8 cellular contexts compared by ENCODE assay signal in the genomic region with DNA sequence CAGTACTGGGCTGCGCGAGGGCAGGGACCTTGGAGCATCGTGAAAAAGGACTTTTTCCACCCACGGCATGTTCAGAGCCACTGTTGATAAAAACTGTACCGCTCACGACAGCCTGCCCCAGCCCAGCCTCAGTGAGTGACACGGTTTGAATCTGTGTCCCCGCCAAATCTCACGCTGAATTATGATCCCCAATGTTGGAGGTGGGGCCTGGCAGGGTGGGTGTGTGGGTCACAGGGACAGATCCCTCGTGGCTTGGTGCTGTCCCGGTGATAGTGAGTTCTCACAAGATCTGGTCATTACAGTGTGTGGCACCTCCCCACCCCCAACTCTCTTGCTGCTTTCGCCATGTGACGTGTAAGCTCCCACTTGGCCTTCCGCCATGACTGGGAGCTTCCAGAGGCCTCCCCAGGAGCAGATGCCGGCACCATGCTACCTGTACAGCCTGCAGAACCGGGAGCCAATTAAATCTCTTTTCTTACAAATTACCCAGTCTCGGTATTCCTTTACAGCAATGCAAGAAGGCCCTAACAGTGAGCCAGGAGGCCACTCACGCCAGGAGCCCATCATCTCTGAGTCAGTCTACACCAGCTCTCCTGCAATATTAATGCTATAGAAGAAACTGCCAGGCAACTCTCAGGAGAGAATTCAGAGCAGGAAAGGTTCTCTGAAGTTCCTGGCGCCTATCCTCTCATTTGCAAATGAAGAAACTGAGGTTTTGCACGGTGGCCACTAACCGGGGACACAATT. TPM values are rescaled to one million over a fixed set of nuclear protein-coding genes. Genes with fewer than 3 reads are reported as not detected.
DNase-seq lines count a peak whose midpoint lies in the region; ATAC-seq and TF ChIP-seq lines count a peak whose summit lies in the region.

No MANE protein-coding gene starts in this region.

- peaks cover 5% of the 10 kb centered on the region for H3K36me3 Mint-ChIP-seq in progenitor cell of endocrine pancreas (ENCODE audit: insufficient read depth)

- TF ChIP-seq CTCF in GM06990 (IDR thresholded peaks at IDR 0.05; ENCODE audit: insufficient read depth, low read length, poor library complexity, severe bottlenecking) (no peak), SK-N-SH (IDR thresholded peaks at IDR 0.05) (no peak), esophagus muscularis mucosa (IDR thresholded peaks at IDR 0.05) (no peak), progenitor cell of endocrine pancreas (IDR thresholded peaks at IDR 0.05; ENCODE audit: unreplicated experiment) (no peak)

- H3K4me1 Mint-ChIP-seq in progenitor cell of endocrine pancreas (ENCODE audit: low read depth): peaks cover 33% of the 10 kb centered on the region

- 75% methylated on average over 20 of the region's 21 CpGs for whole genome bisulfite sequencing in SK-N-SH (ENCODE audit: low lambda C conversion rate)
- 75% methylated on average over 21 of the region's 21 CpGs for WGBS in esophagus muscularis mucosa

- intact Hi-C loops in esophagus muscularis mucosa (cut with DNase I): loop anchor here (5.0 kb wide), 1 partner anchor 46 kb away; no protein-coding TSS in a partner anchor

- CTCF ChIA-PET in SK-N-SH (lab: Yijun Ruan, JAX): no interaction called here

- no peaks in the 10 kb centered on the region; the same call in 1 of the 2 replicates for H3K9me3 ChIP-seq in SK-N-SH
- H3K9me3 ChIP-seq in esophagus muscularis mucosa: peaks cover 0 to 9% (median 3%) of the 10 kb centered on the region in 4 donors

- peak overlapping the region; percentile 56 for H3K27ac Mint-ChIP-seq in progenitor cell of endocrine pancreas

- TF ChIP-seq POLR2A in esophagus muscularis mucosa (IDR thresholded peaks at IDR 0.05; ENCODE audit: low read depth): no peak

- TF ChIP-seq EP300 in SK-N-SH (IDR thresholded peaks at IDR 0.05; ENCODE audit: borderline replicate concordance in 1 of 2, low read depth in 1 of 2, low read length in 1 of 2) (no peak), esophagus muscularis mucosa (IDR thresholded peaks at IDR 0.05) (no peak)

- POLR2A ChIA-PET in SK-N-SH (lab: Yijun Ruan, JAX): no interaction called here

- no peaks in the 10 kb centered on the region for H3K27me3 ChIP-seq in GM06990 (replicated peaks; ENCODE audit: control insufficient read depth, insufficient read depth, low read length)
- H3K27me3 ChIP-seq in SK-N-SH (ENCODE audit: insufficient read depth): no peaks in the 10 kb centered on the region
- no peaks in the 10 kb centered on the region for H3K27me3 ChIP-seq in esophagus muscularis mucosa

- DNase-seq in GM06990 (ENCODE audit: extremely low read depth, insufficient read length) (no peak), SK-N-SH (peak; percentile 14), esophagus muscularis mucosa (ENCODE audit: extremely low spot score) (no peak), progenitor cell of endocrine pancreas (ENCODE audit: low spot score, unreplicated experiment) (no peak), NCI-H128 (lab: John Stamatoyannopoulos, UW; ENCODE audit: unreplicated experiment) (no peak)

- ATAC-seq in activated CD4-positive, CD25-positive, alpha-beta regulatory T cell treated with anti-CD3 and anti-CD28 coated beads, Interleukin-2, amount 50 U/mL, for 24 hours: no peak
- no peak for ATAC-seq in HG03469 (IDR thresholded peaks at IDR 0.05; ENCODE audit: unreplicated experiment)
- ATAC-seq in HG03097 (IDR thresholded peaks at IDR 0.05; ENCODE audit: low FRiP score, unreplicated experiment): no peak

- H3K9me3 Mint-ChIP-seq in progenitor cell of endocrine pancreas (ENCODE audit: low read depth): peaks cover 16% of the 10 kb centered on the region

- H3K79me2 ChIP-seq in SK-N-SH (ENCODE audit: insufficient read depth): peaks cover 62% of the 10 kb centered on the region

- peak overlapping the region; percentile 72 for H3K9ac ChIP-seq in SK-N-SH

- peaks cover 32% of the 10 kb centered on the region for H4K20me1 ChIP-seq in SK-N-SH (ENCODE audit: insufficient read depth)

- H3K4me3 Mint-ChIP-seq in progenitor cell of endocrine pancreas (ENCODE audit: low read depth): peak overlapping the region; percentile 68

- H3K4me1 ChIP-seq in SK-N-SH (ENCODE audit: control insufficient read depth in 1 of 2, insufficient read depth in 2 of 2, low read depth in 1 of 2, low read length in 1 of 2) (peaks cover 0 to 24% of the 10 kb centered on the region in 2 experiments; a peak in 2 of 4 replicates), esophagus muscularis mucosa (peaks cover 55 to 73% (median 69%) of the 10 kb centered on the region in 4 donors)

- H3K27me3 Mint-ChIP-seq in progenitor cell of endocrine pancreas: peaks cover 11% of the 10 kb centered on the region

- peak overlapping the region; percentile 73 for H3K4me3 ChIP-seq in GM06990 (replicated peaks; ENCODE audit: low read depth, low read length)
- peak overlapping the region; percentile 75 to 92 for H3K4me3 ChIP-seq in SK-N-SH (ENCODE audit: low read depth in 2 of 2, low read length in 1 of 2)
- H3K4me3 ChIP-seq in esophagus muscularis mucosa: peak overlapping the region; percentile 85 to 100 (median 98)

- peaks cover 4% of the 10 kb centered on the region for H3K36me3 ChIP-seq in GM06990 (ENCODE audit: control insufficient read depth, insufficient read depth, low read length)
- H3K36me3 ChIP-seq in SK-N-SH (replicated peaks in 1 of 2; ENCODE audit: control insufficient read depth in 1 of 2, insufficient read depth in 2 of 2, low read length in 1 of 2): peaks cover 0 to 12% of the 10 kb centered on the region in 2 experiments
- H3K36me3 ChIP-seq in esophagus muscularis mucosa: peaks cover 0 to 16% (median 9%) of the 10 kb centered on the region in 4 donors

- H3F3A ChIP-seq in SK-N-SH (replicated peaks; ENCODE audit: insufficient read depth): no peaks in the 10 kb centered on the region

- no peaks in the 10 kb centered on the region for H3K9me2 ChIP-seq in SK-N-SH

- H3K27ac ChIP-seq in SK-N-SH (ENCODE audit: low read depth in 2 of 2, low read length in 1 of 2) (no peak overlapping the region), esophagus muscularis mucosa (replicated peaks in 1 of 4) (peak overlapping the region in 3 of 4 donors; percentile 94 to 96 (median 95))

- no peak overlapping the region for H2AFZ ChIP-seq in SK-N-SH (ENCODE audit: low read depth)

- peak overlapping the region; percentile 98 for H3K4me2 ChIP-seq in SK-N-SH

- no peak for TF ChIP-seq RAD21 in SK-N-SH (IDR thresholded peaks at IDR 0.05; ENCODE audit: low read length)

TF ChIP-seq in SK-N-SH, 30 proteins besides CTCF, POLR2A, EP300 and RAD21:
- TF ChIP-seq MXI1 (IDR thresholded peaks at IDR 0.05; ENCODE audit: low read depth, low read length) (no peak), RFX5 (IDR thresholded peaks at IDR 0.05; ENCODE audit: low read length) (no peak), GATA2 (CRISPR knock-in tag; IDR thresholded peaks at IDR 0.05) (no peak), GABPA (IDR thresholded peaks at IDR 0.05; ENCODE audit: low read depth) (no peak), RXRA (IDR thresholded peaks at IDR 0.05; ENCODE audit: borderline replicate concordance, low read depth) (no peak), TCF12 (IDR thresholded peaks at IDR 0.05) (no peak)
- TF ChIP-seq, protein P1, sequence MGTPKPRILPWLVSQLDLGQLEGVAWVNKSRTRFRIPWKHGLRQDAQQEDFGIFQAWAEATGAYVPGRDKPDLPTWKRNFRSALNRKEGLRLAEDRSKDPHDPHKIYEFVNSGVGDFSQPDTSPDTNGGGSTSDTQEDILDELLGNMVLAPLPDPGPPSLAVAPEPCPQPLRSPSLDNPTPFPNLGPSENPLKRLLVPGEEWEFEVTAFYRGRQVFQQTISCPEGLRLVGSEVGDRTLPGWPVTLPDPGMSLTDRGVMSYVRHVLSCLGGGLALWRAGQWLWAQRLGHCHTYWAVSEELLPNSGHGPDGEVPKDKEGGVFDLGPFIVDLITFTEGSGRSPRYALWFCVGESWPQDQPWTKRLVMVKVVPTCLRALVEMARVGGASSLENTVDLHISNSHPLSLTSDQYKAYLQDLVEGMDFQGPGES (IDR thresholded peaks at IDR 0.05; ENCODE audit: low read depth, low read length): no peak

RNA-seq across cellular contexts. Expression of gene TOLLIP, which starts 1.3 kb away (rescaled TPM):
- polyA plus RNA-seq in SK-N-SH (2012; rRNA removed): 42.6 and 55.4 TPM in 2 replicates
- 21.1 and 39.4 TPM in 2 replicates for polyA plus RNA-seq in SK-N-SH (2012; cell fraction: cytosol; rRNA removed)
- 37.6 and 42.4 TPM in 2 replicates for polyA plus RNA-seq in SK-N-SH (2012; cell fraction: nucleus; rRNA removed)
- total RNA-seq in esophagus muscularis mucosa (10 to 100 TPM; 33.2 to 71.6 (median 58.6) TPM), progenitor cell of endocrine pancreas (41.2 and 44.4 TPM in 2 replicates)

Comparison
In these comparisons a context has a peak if more than half of its experiments do, and no peak if none do; other contexts are left out.
1. H3K27ac ChIP-seq: peak in esophagus muscularis mucosa (3 of 4); none in SK-N-SH (0 of 2).
2. Peak in every context shown above with its lines, with median percentiles within 50 percentile points of each other: H3K4me3 ChIP-seq.